32 cellular contexts compared by ENCODE assay signal in genomic region chr9:34485822-34486221, GRCh38. TPM values are rescaled to one million over a fixed set of nuclear protein-coding genes. Genes with fewer than 3 reads are reported as not detected.
"Had no signal": no experiment of that assay in that cellular context is flagged by ENCODE, and none has a peak within 500 bp of the region (broad histone marks: within the 10 kb centered on the region; RNA-seq: fewer than 3 reads in every experiment).

No MANE protein-coding gene starts in this region.

- H3K4me1 ChIP-seq: neural progenitor cell, parathyroid adenoma, right lobe of liver, sigmoid colon, suprapubic skin, thyroid gland, tibial nerve, upper lobe of right lung, uterus had no signal

- H3K36me3 ChIP-seq: neural progenitor cell, ovary, right lobe of liver, sigmoid colon, suprapubic skin, thoracic aorta, thyroid gland, tibial nerve, upper lobe of right lung, uterus had no signal

- H3K27me3 ChIP-seq: ovary, right lobe of liver, thyroid gland, tibial nerve, upper lobe of right lung, uterus had no signal

- ATAC-seq: naive thymus-derived CD4-positive, alpha-beta T cell; natural killer cell; psoas muscle; right cardiac atrium; right lobe of liver; stimulated activated naive CD8-positive, alpha-beta T cell treated with anti-CD3 and anti-CD28 coated beads, Interleukin-15, amount 100 ng/mL, for 72 hours; stimulated activated naive CD8-positive, alpha-beta T cell treated with anti-CD3 and anti-CD28 coated beads, Interleukin-15, Interleukin-2, amounts not matched to agents 100 U/mL and 50 U/mL, for 24 hours; upper lobe of right lung had no signal

- DNase-seq: naive thymus-derived CD4-positive, alpha-beta T cell; natural killer cell; occipital lobe; ovary; posterior cingulate gyrus; psoas muscle; right cardiac atrium; right lobe of liver; sigmoid colon; small intestine; stimulated activated CD4-positive, alpha-beta T cell treated with anti-CD3 and anti-CD28 coated beads, Interleukin-15, amount 100 ng/mL, for 24 hours; stimulated activated CD4-positive, alpha-beta T cell treated with anti-CD3 and anti-CD28 coated beads, Interleukin-2, amount 100 ng/mL, for 24 hours; stimulated activated CD4-positive, alpha-beta T cell treated with anti-CD3 and anti-CD28 coated beads, Interleukin-2, amount 100 ng/mL, for 48 hours; stimulated activated CD4-positive, alpha-beta T cell treated with anti-CD3 and anti-CD28 coated beads, Interleukin-4, amount 100 ng/mL, for 24 hours; stimulated activated naive CD4-positive, alpha-beta T cell; stimulated activated naive CD8-positive, alpha-beta T cell treated with anti-CD3 and anti-CD28 coated beads, Interleukin-15, amount 100 ng/mL, for 72 hours; stimulated activated naive CD8-positive, alpha-beta T cell treated with anti-CD3 and anti-CD28 coated beads, Interleukin-15, Interleukin-2, amounts not matched to agents 100 U/mL and 50 U/mL, for 24 hours; substantia nigra; thyroid gland; upper lobe of right lung; uterus had no signal

- H3K27ac Mint-ChIP-seq: naive thymus-derived CD4-positive, alpha-beta T cell; natural killer cell; nephron; neural progenitor cell; progenitor cell of endocrine pancreas; stimulated activated memory B cell treated with anti-CD40 and anti-IgM and Interleukin-4, amounts not matched to agents 10 μg/mL and 1 μg/mL and 100 μg/mL, for 72 hours; stimulated activated naive CD8-positive, alpha-beta T cell treated with anti-CD3 and anti-CD28 coated beads, Interleukin-15, amount 100 ng/mL, for 72 hours; type B pancreatic cell had no signal

- H3K9me3 ChIP-seq: ovary, psoas muscle, right lobe of liver, sigmoid colon, suprapubic skin, thoracic aorta, thyroid gland, tibial nerve, upper lobe of right lung, uterus had no signal

- H3K4me3 Mint-ChIP-seq: naive thymus-derived CD4-positive, alpha-beta T cell; natural killer cell; nephron; neural progenitor cell; stimulated activated memory B cell treated with anti-CD40 and anti-IgM and Interleukin-4, amounts not matched to agents 10 μg/mL and 1 μg/mL and 100 μg/mL, for 72 hours; stimulated activated naive CD8-positive, alpha-beta T cell treated with anti-CD3 and anti-CD28 coated beads, Interleukin-15, amount 100 ng/mL, for 72 hours; type B pancreatic cell had no signal

- H3K4me1 Mint-ChIP-seq: naive thymus-derived CD4-positive, alpha-beta T cell; natural killer cell; nephron; stimulated activated naive CD8-positive, alpha-beta T cell treated with anti-CD3 and anti-CD28 coated beads, Interleukin-15, amount 100 ng/mL, for 72 hours had no signal

- H3K27ac ChIP-seq: neural progenitor cell, ovary, parathyroid adenoma, psoas muscle, right lobe of liver, sigmoid colon, suprapubic skin, thoracic aorta, thyroid gland, tibial nerve, upper lobe of right lung, uterus had no signal

- H3K9me3 Mint-ChIP-seq: naive thymus-derived CD4-positive, alpha-beta T cell; natural killer cell; nephron; neural progenitor cell; stimulated activated memory B cell treated with anti-CD40 and anti-IgM and Interleukin-4, amounts not matched to agents 10 μg/mL and 1 μg/mL and 100 μg/mL, for 72 hours; stimulated activated naive CD8-positive, alpha-beta T cell treated with anti-CD3 and anti-CD28 coated beads, Interleukin-15, amount 100 ng/mL, for 72 hours; type B pancreatic cell had no signal

- H3K4me3 ChIP-seq: neural progenitor cell, ovary, psoas muscle, right lobe of liver, sigmoid colon, suprapubic skin, thoracic aorta, thyroid gland, tibial nerve, upper lobe of right lung, uterus had no signal

- H3K36me3 Mint-ChIP-seq: naive thymus-derived CD4-positive, alpha-beta T cell; natural killer cell; stimulated activated memory B cell treated with anti-CD40 and anti-IgM and Interleukin-4, amounts not matched to agents 10 μg/mL and 1 μg/mL and 100 μg/mL, for 72 hours; type B pancreatic cell had no signal

RNA-seq across cellular contexts. Expression of gene DNAI1, which starts 27.2 kb away (rescaled TPM):
- total RNA-seq: naive thymus-derived CD4-positive, alpha-beta T cell; natural killer cell; right cardiac atrium; right lobe of liver; skeletal muscle tissue; suprapubic skin; thoracic aorta; upper lobe of right lung; urinary bladder had no signal

RNA-seq across cellular contexts. Expression of gene ENHO, which starts 37.0 kb away (rescaled TPM):
- total RNA-seq: thoracic aorta, thyroid gland had no signal
